Comparison of ENCODE assay signal across 26 cellular contexts in the genomic region with DNA sequence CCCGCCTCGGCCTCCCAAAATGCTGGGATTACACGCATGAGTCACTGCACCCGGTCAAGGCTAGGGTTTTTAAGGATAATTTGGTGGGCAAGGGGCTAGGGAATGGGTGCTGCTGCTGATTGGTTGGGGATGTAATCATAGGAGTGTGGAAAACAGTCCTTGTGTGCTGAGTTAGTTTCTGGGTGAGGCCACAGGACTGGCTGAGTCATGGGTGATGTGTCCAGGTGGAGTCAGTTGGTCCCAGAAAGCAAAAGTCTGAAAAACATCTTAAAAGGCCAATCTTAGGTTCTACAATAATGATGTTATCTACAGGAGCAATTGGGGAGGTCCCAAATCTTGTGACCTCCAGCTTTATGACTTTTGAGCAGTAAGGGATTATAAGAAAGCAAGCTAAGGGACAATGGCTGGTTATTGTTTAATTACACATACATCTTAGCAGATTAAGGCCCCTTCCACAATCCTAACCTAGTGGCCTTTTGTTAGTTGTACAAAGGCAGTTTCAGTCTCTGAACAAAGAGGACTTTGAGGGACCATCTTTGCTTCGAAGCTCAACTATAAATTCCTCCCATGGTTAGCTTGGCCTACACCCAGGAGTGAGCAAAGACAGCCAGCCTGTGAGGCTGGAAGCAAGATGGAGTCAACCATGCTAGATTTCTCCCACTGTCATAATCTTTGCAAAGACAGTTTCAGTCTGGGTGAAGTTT. TPM values are rescaled to one million over a fixed set of nuclear protein-coding genes. Genes with fewer than 3 reads are reported as not detected.
A peak's percentile ranks its signal among the peaks of the same experiment; 100 is the strongest.
DNase-seq lines count a peak whose midpoint lies in the region; ATAC-seq, FAIRE-seq and TF ChIP-seq lines count a peak whose summit lies in the region.
"Had no signal": no experiment of that assay in that cellular context is flagged by ENCODE, and none has a peak within 500 bp of the region (broad histone marks: within the 10 kb centered on the region; RNA-seq: fewer than 3 reads in every experiment).

No MANE protein-coding gene starts in this region.

- POLR2A ChIA-PET in MCF 10A (lab: Yijun Ruan, JAX) = no interaction called here
- POLR2A ChIA-PET in K562 (lab: Yijun Ruan, JAX) = no interaction called here

- ATAC-seq in K562 = no peak
- ATAC-seq: activated naive CD8-positive, alpha-beta T cell treated with anti-CD3 and anti-CD28 coated beads, Interleukin-2, amount 50 U/mL, for 24 hours had no signal

- no peak for FAIRE-seq in K562 (lab: Jason Lieb, UNC)
- FAIRE-seq: frontal cortex had no signal

- no peaks in the 10 kb centered on the region for H3K27me3 ChIP-seq in breast epithelium
- 0 out of 5 replicates have a peak, but pooled peaks cover 0 to under 1% of the 10 kb centered on the region in 2 experiments for H3K27me3 ChIP-seq in K562 (ENCODE audit: control insufficient read depth in 2 of 2, insufficient read depth in 2 of 2, low read length in 2 of 2)
- H3K27me3 ChIP-seq in Peyer's patch = no peaks in the 10 kb centered on the region
- H3K27me3 ChIP-seq in esophagus muscularis mucosa = no peaks in the 10 kb centered on the region
- H3K27me3 ChIP-seq: brain microvascular endothelial cell, MG63, ovary, SJCRH30 had no signal

- H3K9me3 ChIP-seq in breast epithelium (no peaks in the 10 kb centered on the region), K562 (replicated peaks; ENCODE audit: control insufficient read depth, insufficient read depth, low read depth, low read length) (peaks cover 9% of the 10 kb centered on the region), Peyer's patch (no peaks in the 10 kb centered on the region), esophagus muscularis mucosa (no peaks in the 10 kb centered on the region)
- H3K9me3 ChIP-seq: MG63, ovary had no signal

- H3K79me2 ChIP-seq in K562 (ENCODE audit: control insufficient read depth, insufficient read depth, low read length) = no peaks in the 10 kb centered on the region

- intact Hi-C loops in MCF 10A (cut with micrococcal nuclease) = no loop called here
- intact Hi-C loops in breast epithelium (cut with DNase I; ENCODE audit: low total_unique reads) = no loop called here
- intact Hi-C loops in K562 (cut with micrococcal nuclease) = no loop called here
- intact Hi-C loops in esophagus muscularis mucosa (cut with DNase I) = no loop called here

- H3K4me3 Mint-ChIP-seq in MCF 10A (ENCODE audit: unreplicated experiment) = no peak overlapping the region
- H3K4me3 Mint-ChIP-seq: activated CD4-positive, alpha-beta T cell treated with anti-CD3 and anti-CD28 coated beads, Interleukin-2, amount 10 ng/mL, durations not matched to agents 7 days and 5 days; activated naive CD8-positive, alpha-beta T cell treated with anti-CD3 and anti-CD28 coated beads, Interleukin-2, amount 50 U/mL, for 24 hours; memory B cell; naive B cell; T-helper 1 cell treated with Interleukin-12 subunit alpha and Interleukin-12 subunit beta and Interleukin-4 antibody, amounts not matched to agents 30 μg/mL and 1 μg/mL, for 36 hours had no signal

- BruUV-seq in MCF 10A (replicated peaks; lab: Mats Ljungman, UMichigan) (no TSS peak), K562 (replicated peaks; lab: Mats Ljungman, UMichigan) (no TSS peak)

- no peaks in the 10 kb centered on the region for H3K9me1 ChIP-seq in K562 (ENCODE audit: control insufficient read depth, insufficient read depth, low read length)

- no peaks in the 10 kb centered on the region for H3K9me3 Mint-ChIP-seq in MCF 10A (ENCODE audit: unreplicated experiment)
- H3K9me3 Mint-ChIP-seq: activated naive CD8-positive, alpha-beta T cell treated with anti-CD3 and anti-CD28 coated beads, Interleukin-2, amount 50 U/mL, for 24 hours had no signal

- CTCF ChIA-PET in MCF 10A (lab: Yijun Ruan, JAX) (interaction anchor here (0.8 to 1.2 kb wide), 2 partner anchors 40 to 407 kb away, joined by 3 to 5 read pairs; no protein-coding TSS in a partner anchor), K562 (lab: Yijun Ruan, JAX; ENCODE audit: low intra/inter-chr PET ratio) (no interaction called here)

- H4K20me1 ChIP-seq in K562 (replicated peaks; ENCODE audit: control insufficient read depth, insufficient read depth, low read length) = no peaks in the 10 kb centered on the region

- TF ChIP-seq POLR2A in breast epithelium (IDR thresholded peaks at IDR 0.05) (no peak), K562 (conservative IDR thresholded peaks at IDR 0.05) (no peak), Peyer's patch (IDR thresholded peaks at IDR 0.05) (no peak), esophagus muscularis mucosa (IDR thresholded peaks at IDR 0.05; ENCODE audit: low read depth) (no peak)

- H3K4me1 ChIP-seq in breast epithelium (no peaks in the 10 kb centered on the region), K562 (replicated peaks in 1 of 2; ENCODE audit: control insufficient read depth in 2 of 2, insufficient read depth in 2 of 2, low read length in 2 of 2) (no peaks in the 10 kb centered on the region; a peak in 1 of 5 replicates), Peyer's patch (no peaks in the 10 kb centered on the region), esophagus muscularis mucosa (peaks cover 0 to 3% (median 1%) of the 10 kb centered on the region in 4 donors)

- 54% methylated on average over 5 of the region's 5 CpGs for WGBS in K562 (ENCODE audit: insufficient coverage, low coverage, missing lambda C conversion rate)
- 95% methylated on average over 5 of the region's 5 CpGs for WGBS in esophagus muscularis mucosa

- H2AFZ ChIP-seq in K562 (ENCODE audit: low read depth, low read length) = peak overlapping the region; percentile 10; the same call in 1 of the 2 replicates

- TF ChIP-seq RAD21 in K562 (CRISPR knock-in tag; conservative IDR thresholded peaks at IDR 0.05 in 1 of 2, IDR thresholded peaks at IDR 0.05 in 1 of 2) = no peak

- peaks cover 5% of the 10 kb centered on the region for H3K4me1 Mint-ChIP-seq in MCF 10A (ENCODE audit: insufficient read depth, unreplicated experiment)
- H3K4me1 Mint-ChIP-seq: activated naive CD8-positive, alpha-beta T cell treated with anti-CD3 and anti-CD28 coated beads, Interleukin-2, amount 50 U/mL, for 24 hours; memory B cell had no signal

- H3K36me3 ChIP-seq in breast epithelium (no peaks in the 10 kb centered on the region), K562 (ENCODE audit: control insufficient read depth, insufficient read depth, low read length) (no peaks in the 10 kb centered on the region), Peyer's patch (no peaks in the 10 kb centered on the region), esophagus muscularis mucosa (no peaks in the 10 kb centered on the region)
- H3K36me3 ChIP-seq: brain microvascular endothelial cell, MG63, ovary, SJCRH30 had no signal

- no peak overlapping the region for H3K4me2 ChIP-seq in K562 (ENCODE audit: insufficient read depth, low read length)

- TF ChIP-seq CTCF in MCF 10A (IDR thresholded peaks at IDR 0.05; ENCODE audit: unreplicated experiment) (no peak), breast epithelium (IDR thresholded peaks at IDR 0.05) (no peak), K562 (IDR thresholded peaks at IDR 0.05 in 2 of 3, conservative IDR thresholded peaks at IDR 0.05 in 1 of 3; ENCODE audit: insufficient read depth in 2 of 3, low read depth in 1 of 3, low read length in 3 of 3) (no peak), Peyer's patch (IDR thresholded peaks at IDR 0.05) (no peak), esophagus muscularis mucosa (IDR thresholded peaks at IDR 0.05) (no peak)

- H3K27ac ChIP-seq in breast epithelium = no peak overlapping the region
- no peak overlapping the region for H3K27ac ChIP-seq in K562 (ENCODE audit: extremely low read depth, low read depth, low read length)
- H3K27ac ChIP-seq in temporal lobe (ENCODE audit: low read depth, low read length) = peak overlapping the region; percentile 67
- no peak overlapping the region for H3K27ac ChIP-seq in Peyer's patch
- no peak overlapping the region for H3K27ac ChIP-seq in esophagus muscularis mucosa (replicated peaks in 1 of 4)
- H3K27ac ChIP-seq: 22Rv1, brain microvascular endothelial cell, ovary, SJCRH30 had no signal

- DNase-seq in MCF 10A (ENCODE audit: unreplicated experiment) (peak; percentile 25), breast epithelium (ENCODE audit: low spot score in 2 of 2) (no peak), K562 (ENCODE audit: extremely low read depth in 1 of 4, low spot score in 3 of 4) (no peak), kidney tubule cell (ENCODE audit: low spot score) (peak; percentile 70), Peyer's patch (no peak), esophagus muscularis mucosa (ENCODE audit: extremely low spot score) (no peak), HUDEP-2 (lab: John Stamatoyannopoulos, UW; ENCODE audit: unreplicated experiment in 76 of 76) (no peak)
- DNase-seq: activated CD4-positive, alpha-beta T cell treated with anti-CD3 and anti-CD28 coated beads, Interleukin-2, amount 10 ng/mL, durations not matched to agents 7 days and 5 days; activated naive CD8-positive, alpha-beta T cell treated with anti-CD3 and anti-CD28 coated beads, Interleukin-2, amount 50 U/mL, for 24 hours; brain microvascular endothelial cell; cortex of kidney; DMS79 treated with DMSO at 0.1 percent for 48 hours; islet precursor cell; MG63; naive B cell; NCI-H1694; NCI-H2171 treated with DMSO at 0.1 percent for 48 hours; NCI-H69; ovary; SJCRH30; stimulated activated CD4-positive, alpha-beta T cell treated with anti-CD3 and anti-CD28 coated beads, Interleukin-4, amount 100 ng/mL, for 1 hour had no signal

- H3K9ac ChIP-seq in K562 (ENCODE audit: insufficient read depth in 1 of 2, low read depth in 2 of 2, low read length in 2 of 2) = no peak overlapping the region

- no peak for TF ChIP-seq EP300 in K562 (IDR thresholded peaks at IDR 0.05; ENCODE audit: low read length)
- TF ChIP-seq EP300 in esophagus muscularis mucosa (IDR thresholded peaks at IDR 0.05) = no peak

- in situ Hi-C loops in K562 (cut with MboI) = no loop called here

- H3K4me3 ChIP-seq in breast epithelium = no peak overlapping the region
- H3K4me3 ChIP-seq in K562 = no peak overlapping the region
- H3K4me3 ChIP-seq in Peyer's patch = no peak overlapping the region
- H3K4me3 ChIP-seq in esophagus muscularis mucosa = no peak overlapping the region
- H3K4me3 ChIP-seq: MG63, ovary, SJCRH30 had no signal

- no peaks in the 10 kb centered on the region for H3K36me3 Mint-ChIP-seq in MCF 10A (ENCODE audit: insufficient read depth, unreplicated experiment)

- no peaks in the 10 kb centered on the region for H3K27me3 Mint-ChIP-seq in MCF 10A (ENCODE audit: insufficient read depth, unreplicated experiment)

- H3K27ac Mint-ChIP-seq in MCF 10A (ENCODE audit: low read depth, unreplicated experiment) = peak overlapping the region; percentile 49
- H3K27ac Mint-ChIP-seq: activated CD4-positive, alpha-beta T cell treated with anti-CD3 and anti-CD28 coated beads, Interleukin-2, amount 10 ng/mL, durations not matched to agents 7 days and 5 days; activated naive CD8-positive, alpha-beta T cell treated with anti-CD3 and anti-CD28 coated beads, Interleukin-2, amount 50 U/mL, for 24 hours; memory B cell; naive B cell; T-helper 1 cell treated with Interleukin-12 subunit alpha and Interleukin-12 subunit beta and Interleukin-4 antibody, amounts not matched to agents 30 μg/mL and 1 μg/mL, for 36 hours had no signal

RNA-seq across cellular contexts. Expression of a gene that starts 5.5 kb away (rescaled TPM):
- 32.4 and 34.6 TPM in 2 replicates for total RNA-seq in MCF 10A (2022)
- 10 to 100 TPM; 15.5 to 94.1 (median 87.5) TPM for total RNA-seq in breast epithelium
- total RNA-seq in K562 (2011; cell fraction: chromatin; rRNA removed; ENCODE audit: low replicate concordance) = 88.8 and 115 TPM in 2 replicates
- total RNA-seq in K562 (2011; cell fraction: nucleolus; rRNA removed) = 42.0 and 58.4 TPM in 2 replicates
- 62.2 and 72.1 TPM in 2 replicates for total RNA-seq in K562 (2011; cell fraction: nucleoplasm; rRNA removed)
- 15.6 and 17.2 TPM in 2 replicates for total RNA-seq in K562 (2014; rRNA removed)
- total RNA-seq in K562 (2014; rRNA removed; fragmentation: Illumina TruSeq; extraction: Trizol) = 14.1 and 14.4 TPM in 2 replicates
- total RNA-seq in K562 (2015; rRNA removed; fragmentation: Illumina TruSeq; extraction: Trizol) = 11.1 and 11.8 TPM in 2 replicates
- 13.7 and 14.5 TPM in 2 replicates for total RNA-seq in K562 (2021)
- 9.9 and 13.5 TPM in 2 replicates for polyA plus RNA-seq in K562 (2011; rRNA removed)
- 7.2 and 9.7 TPM in 2 replicates for polyA plus RNA-seq in K562 (2011; cell fraction: cytosol; rRNA removed)
- polyA plus RNA-seq in K562 (2011; cell fraction: nucleus; rRNA removed) = 19.8 and 24.6 TPM in 2 replicates
- 7.1 and 9.9 TPM in 2 replicates for polyA plus RNA-seq in K562 (2012)
- polyA plus RNA-seq in K562 (2014; fragmentation: Illumina TruSeq; extraction: Trizol) = 9.0 and 9.1 TPM in 2 replicates
- 1 to 10 TPM; 4.5 to 5.4 TPM for polyA plus RNA-seq in K562 (2014; fragmentation: Nextera tagmentation; extraction: Ambion mirVana)
- 10.5 and 19.3 TPM in 2 replicates for polyA plus RNA-seq in K562 (2014; rRNA removed)
- polyA minus RNA-seq in K562 (2011; rRNA and poly(A)+ RNA removed) = 28.3 TPM in 2 replicates
- 6.1 and 6.2 TPM in 2 replicates for polyA minus RNA-seq in K562 (2011; cell fraction: cytosol; rRNA and poly(A)+ RNA removed)
- polyA minus RNA-seq in K562 (2011; cell fraction: nucleus; rRNA and poly(A)+ RNA removed) = 54.7 and 70.6 TPM in 2 replicates
- 14.3 TPM for total RNA-seq in temporal lobe
- 100 to 1,000 TPM in 3 of 4 donors, 10 to 100 TPM in 1; 83.5 to 272 (median 117) TPM for total RNA-seq in Peyer's patch
- 100 to 1,000 TPM; 305 to 458 (median 419) TPM for total RNA-seq in esophagus muscularis mucosa

Comparison
In these comparisons a context has a peak if more than half of its experiments do, and no peak if none do; other contexts are left out.
1. DNase-seq: peak in MCF 10A (single experiment) and kidney tubule cell (single experiment); none in breast epithelium (0 of 2), K562 (0 of 4), Peyer's patch (0 of 3), esophagus muscularis mucosa (single experiment) and HUDEP-2 (0 of 76).